In the genomic region with DNA sequence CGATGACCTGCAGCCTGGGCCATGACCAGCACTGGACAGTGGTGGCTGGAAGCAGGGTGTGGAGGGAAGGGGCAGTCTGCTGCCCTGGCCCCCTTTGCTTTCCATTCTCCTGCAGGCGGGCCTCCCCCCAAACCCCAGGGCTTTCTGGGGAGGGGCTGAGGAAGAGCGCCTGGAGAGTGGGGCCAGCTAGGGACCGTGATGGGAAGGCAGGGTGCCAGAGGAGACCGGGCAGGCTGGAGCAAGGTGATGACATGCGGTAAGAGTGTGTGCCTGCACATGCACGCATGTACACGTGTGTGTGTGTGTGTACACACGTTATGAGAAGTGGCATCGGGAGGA, we compare ENCODE assay signal across 26 cellular contexts. TPM values are rescaled to one million over a fixed set of nuclear protein-coding genes. Genes with fewer than 3 reads are reported as not detected.
DNase-seq lines count a peak whose midpoint lies in the region; FAIRE-seq and TF ChIP-seq lines count a peak whose summit lies in the region.
"Had no signal": no experiment of that assay in that cellular context is flagged by ENCODE, and none has a peak within 500 bp of the region (broad histone marks: within the 10 kb centered on the region; RNA-seq: fewer than 3 reads in every experiment).

No MANE protein-coding gene starts in this region.

- H3K14ac ChIP-seq in mesenchymal stem cell (ENCODE audit: low read length in 2 of 2), result peak overlapping the region in 1 of 2 experiments; percentile 68

- no peak for FAIRE-seq in urothelium cell line (lab: Jason Lieb, UNC)
- FAIRE-seq: endothelial cell of umbilical vein, GM19239 had no signal

- H3K4ac ChIP-seq in mesenchymal stem cell (ENCODE audit: low read depth in 1 of 2, low read length in 2 of 2), result no peak overlapping the region

- H3K9me3 ChIP-seq in HEK293 (ENCODE audit: control insufficient read depth, insufficient read depth, low read depth, low read length) (no peaks in the 10 kb centered on the region), mesenchymal stem cell (ENCODE audit: control insufficient read depth, low read length) (no peaks in the 10 kb centered on the region), stomach smooth muscle (ENCODE audit: control insufficient read depth in 2 of 2, low read length in 2 of 2) (no peaks in the 10 kb centered on the region), HAP-1 (no peaks in the 10 kb centered on the region)
- H3K9me3 ChIP-seq: neutrophil, SJSA1, upper lobe of right lung had no signal

- H3K23ac ChIP-seq in mesenchymal stem cell (ENCODE audit: low read length in 2 of 2), result no peak overlapping the region

- H4K91ac ChIP-seq in mesenchymal stem cell (ENCODE audit: low read length), result peak overlapping the region; percentile 44

- peak overlapping the region; percentile 76 for H4K8ac ChIP-seq in mesenchymal stem cell (ENCODE audit: low read length)

- H2BK120ac ChIP-seq in mesenchymal stem cell (ENCODE audit: low read depth, low read length), result no peak overlapping the region

- peaks cover 38% of the 10 kb centered on the region for H3K79me1 ChIP-seq in mesenchymal stem cell (replicated peaks; ENCODE audit: low read length, poor library complexity, severe bottlenecking)

- POLR2A ChIA-PET in HEK293 (lab: Yijun Ruan, JAX), result no interaction called here

- H3K4me3 ChIP-seq in HEK293 (ENCODE audit: low read depth, low read length) (no peak overlapping the region), mesenchymal stem cell (ENCODE audit: insufficient read depth in 1 of 2, low read depth in 1 of 2, low read length in 2 of 2) (no peak overlapping the region), stomach smooth muscle (ENCODE audit: low read length in 2 of 2) (peak overlapping the region in 1 of 2 donors; percentile 40), HAP-1 (no peak overlapping the region)
- H3K4me3 ChIP-seq: SJSA1, upper lobe of right lung had no signal

- DNase-seq in mesenchymal stem cell (no peak), RPMI8226 (no peak), urothelium cell line (ENCODE audit: low spot score) (no peak), HAP-1 (ENCODE audit: low spot score in 2 of 2) (no peak), glomerular visceral epithelial cell (ENCODE audit: extremely low spot score) (no peak)
- DNase-seq: activated CD4-positive, alpha-beta T cell treated with anti-CD3 and anti-CD28 coated beads, Interleukin-2, amount 50 U/mL, for 48 hours; activated naive CD4-positive, alpha-beta T cell treated with anti-CD3 and anti-CD28 coated beads, Interleukin-2, amount 10 ng/mL, durations not matched to agents 7 days and 5 days; activated T-cell treated with anti-CD3 and anti-CD28 coated beads for 4 hours; cortex of kidney; DMS 273 treated with DMSO at 0.1 percent for 48 hours; foreskin fibroblast; GF-D8; H7; NCI-H146; NCI-H2171 treated with DMSO at 0.1 percent for 48 hours; PC-3; stimulated activated naive B cell treated with anti-CD40 and anti-IgM and Interleukin-4, amounts not matched to agents 10 μg/mL and 1 μg/mL and 100 μg/mL, for 72 hours; upper lobe of right lung; WERI-Rb-1 had no signal

- no peak overlapping the region for H2AK5ac ChIP-seq in mesenchymal stem cell (ENCODE audit: low read length, severe bottlenecking)

- in situ Hi-C loops in HAP-1 (cut with MboI; ENCODE audit: low sequenced_read_pairs), result no loop called here

- no peaks in the 10 kb centered on the region for H3K4me1 ChIP-seq in HEK293 (ENCODE audit: control insufficient read depth, insufficient read depth, low read length)
- peaks cover 38% of the 10 kb centered on the region for H3K4me1 ChIP-seq in mesenchymal stem cell (ENCODE audit: control insufficient read depth, insufficient read depth, low read depth, low read length)
- H3K4me1 ChIP-seq in stomach smooth muscle (ENCODE audit: control insufficient read depth, insufficient read depth, low read length), result peaks cover 61% of the 10 kb centered on the region
- H3K4me1 ChIP-seq in HAP-1, result no peaks in the 10 kb centered on the region
- H3K4me1 ChIP-seq: SJSA1, upper lobe of right lung had no signal

- no peak overlapping the region for H2AFZ ChIP-seq in mesenchymal stem cell (ENCODE audit: low read depth, low read length)

- H3K27ac ChIP-seq in HEK293 (ENCODE audit: extremely low read depth, low read depth, low read length) (no peak overlapping the region), cingulate gyrus (ENCODE audit: low read depth, low read length) (peak overlapping the region; percentile 84), mesenchymal stem cell (ENCODE audit: low read length, poor library complexity, severe bottlenecking) (no peak overlapping the region), stomach smooth muscle (ENCODE audit: low read length) (peak overlapping the region; percentile 31)
- H3K27ac ChIP-seq: neutrophil, SJSA1, upper lobe of right lung, WERI-Rb-1 had no signal

- H2BK15ac ChIP-seq in mesenchymal stem cell (ENCODE audit: low read depth, poor library complexity, severe bottlenecking), result no peak overlapping the region

- H3K9ac ChIP-seq in mesenchymal stem cell (ENCODE audit: low read length), result peak overlapping the region; percentile 77
- H3K9ac ChIP-seq in stomach smooth muscle (ENCODE audit: low read length in 2 of 2), result no peak overlapping the region

- no peak overlapping the region for H3K4me2 ChIP-seq in mesenchymal stem cell (ENCODE audit: low read length, poor library complexity, severe bottlenecking)

- H3K27me3 ChIP-seq in mesenchymal stem cell (ENCODE audit: control insufficient read depth in 1 of 2, insufficient read depth in 1 of 2, low read length in 2 of 2) (no peaks in the 10 kb centered on the region), stomach smooth muscle (ENCODE audit: control insufficient read depth in 1 of 2, insufficient read depth in 2 of 2, low read length in 2 of 2) (no peaks in the 10 kb centered on the region), HAP-1 (ENCODE audit: low read depth) (no peaks in the 10 kb centered on the region)
- H3K27me3 ChIP-seq: SJSA1, upper lobe of right lung had no signal

- 87% methylated on average over 10 of the region's 10 CpGs for WGBS in mesenchymal stem cell

- H3K36me3 ChIP-seq in HEK293 (ENCODE audit: control insufficient read depth in 2 of 2, insufficient read depth in 1 of 2, low read length in 2 of 2) (peaks cover 0 to 19% of the 10 kb centered on the region in 2 experiments; a peak in 1 of 3 replicates), mesenchymal stem cell (ENCODE audit: control insufficient read depth in 1 of 2, insufficient read depth in 2 of 2, low read depth in 1 of 2, low read length in 2 of 2) (peaks cover 16 to 71% of the 10 kb centered on the region in 2 experiments), stomach smooth muscle (ENCODE audit: control insufficient read depth in 2 of 2, insufficient read depth in 2 of 2, low read length in 2 of 2) (no peaks in the 10 kb centered on the region), HAP-1 (replicated peaks) (no peaks in the 10 kb centered on the region)
- H3K36me3 ChIP-seq: neutrophil, SJSA1, upper lobe of right lung, WERI-Rb-1 had no signal

- TF ChIP-seq CTCF in HEK293 (tag by site-specific recombination; IDR thresholded peaks at IDR 0.05), result no peak

- CTCF ChIA-PET in HEK293 (lab: Yijun Ruan, JAX), result interaction anchor here (0.7 kb wide), 1 partner anchor 11 kb away, joined by 3 read pairs; no protein-coding TSS in a partner anchor

- peak overlapping the region in 1 of 2 experiments; percentile 35 for H3K18ac ChIP-seq in mesenchymal stem cell (ENCODE audit: low read depth in 1 of 2, low read length in 2 of 2)

- H2BK5ac ChIP-seq in mesenchymal stem cell (ENCODE audit: low read depth, low read length, poor library complexity, severe bottlenecking), result no peak overlapping the region

- H2BK12ac ChIP-seq in mesenchymal stem cell (ENCODE audit: low read length in 2 of 2), result peak overlapping the region in 1 of 2 experiments; percentile 23

TF ChIP-seq in HEK293, 187 proteins besides CTCF, POLR2A, EP300 and RAD21:
- peak; percentile 24 for TF ChIP-seq ZNF341 (tag by site-specific recombination; IDR thresholded peaks at IDR 0.05; ENCODE audit: low read depth)
- TF ChIP-seq, protein P1, sequence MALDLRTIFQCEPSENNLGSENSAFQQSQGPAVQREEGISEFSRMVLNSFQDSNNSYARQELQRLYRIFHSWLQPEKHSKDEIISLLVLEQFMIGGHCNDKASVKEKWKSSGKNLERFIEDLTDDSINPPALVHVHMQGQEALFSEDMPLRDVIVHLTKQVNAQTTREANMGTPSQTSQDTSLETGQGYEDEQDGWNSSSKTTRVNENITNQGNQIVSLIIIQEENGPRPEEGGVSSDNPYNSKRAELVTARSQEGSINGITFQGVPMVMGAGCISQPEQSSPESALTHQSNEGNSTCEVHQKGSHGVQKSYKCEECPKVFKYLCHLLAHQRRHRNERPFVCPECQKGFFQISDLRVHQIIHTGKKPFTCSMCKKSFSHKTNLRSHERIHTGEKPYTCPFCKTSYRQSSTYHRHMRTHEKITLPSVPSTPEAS (tag by site-specific recombination; IDR thresholded peaks at IDR 0.05), result no peak

RNA-seq across cellular contexts. Expression of a gene that starts 7.8 kb away (rescaled TPM):
- polyA plus RNA-seq in mesenchymal stem cell (2013, experiment 1 of 2), result 50.9 TPM
- 50.4 TPM for polyA plus RNA-seq in mesenchymal stem cell (2013, experiment 2 of 2)

RNA-seq across cellular contexts. Expression of a gene that starts 21.3 kb away (rescaled TPM):
- polyA plus RNA-seq in mesenchymal stem cell (2013, experiment 1 of 2), result 0.04 TPM
- polyA plus RNA-seq in mesenchymal stem cell (2013, experiment 2 of 2), result 0.04 TPM

Comparison
In these comparisons a context has a peak if more than half of its experiments do, and no peak if none do; other contexts are left out.
1. H3K27ac ChIP-seq: peak in cingulate gyrus (single experiment) and stomach smooth muscle (single experiment); none in HEK293 (single experiment) and mesenchymal stem cell (single experiment).